In genomic region chr20:44388466-44389023, GRCh38 we compare ENCODE assay signal across 9 cellular contexts. TPM values are rescaled to one million over a fixed set of nuclear protein-coding genes. Genes with fewer than 3 reads are reported as not detected.
DNase-seq lines count a peak whose midpoint lies in the region; ATAC-seq and TF ChIP-seq lines count a peak whose summit lies in the region.
"Had no signal": no experiment of that assay in that cellular context is flagged by ENCODE, and none has a peak within 500 bp of the region (broad histone marks: within the 10 kb centered on the region; RNA-seq: fewer than 3 reads in every experiment).

No MANE protein-coding gene starts in this region.

- no peaks in the 10 kb centered on the region for H3K36me3 Mint-ChIP-seq in naive B cell
- no peaks in the 10 kb centered on the region for H3K36me3 Mint-ChIP-seq in stimulated activated effector memory CD8-positive, alpha-beta T cell treated with anti-CD3 and anti-CD28 coated beads, Interleukin-12 subunit alpha, Interleukin-12 subunit beta, amount 100 ng/mL, for 72 hours

- ATAC-seq in naive B cell (ENCODE audit: low read depth in 2 of 2) (peak; percentile 73 to 77), HG03159 (IDR thresholded peaks at IDR 0.05; ENCODE audit: unreplicated experiment) (no peak)
- ATAC-seq in stimulated activated effector memory CD8-positive, alpha-beta T cell treated with anti-CD3 and anti-CD28 coated beads, Interleukin-12 subunit alpha, Interleukin-12 subunit beta, amount 100 ng/mL, for 72 hours: peak; percentile 90

- H3K27ac Mint-ChIP-seq in naive B cell: peak overlapping the region in 1 of 6 donors; percentile 12
- H3K27ac Mint-ChIP-seq in stimulated activated effector memory CD8-positive, alpha-beta T cell treated with anti-CD3 and anti-CD28 coated beads, Interleukin-12 subunit alpha, Interleukin-12 subunit beta, amount 100 ng/mL, for 72 hours: no peak overlapping the region

- H4K20me1 ChIP-seq in OCI-LY1 (ENCODE audit: insufficient read depth, low read length): no peaks in the 10 kb centered on the region

- no peak overlapping the region for H3K4me2 ChIP-seq in OCI-LY1 (ENCODE audit: low read length)

- DNase-seq in GM03348 (ENCODE audit: low spot score) (peak; percentile 89), HK-2 (ENCODE audit: unreplicated experiment) (peak; percentile 73), esophagus muscularis mucosa (ENCODE audit: extremely low spot score) (no peak), naive B cell (peak; percentile 35)
- DNase-seq in activated CD8-positive, alpha-beta memory T cell treated with anti-CD3 and anti-CD28 coated beads, Interleukin-2, amount 50 U/mL, for 4 hours: peak; percentile 63
- DNase-seq in stimulated activated effector memory CD8-positive, alpha-beta T cell treated with anti-CD3 and anti-CD28 coated beads, Interleukin-12 subunit alpha, Interleukin-12 subunit beta, amount 100 ng/mL, for 72 hours (ENCODE audit: low spot score in 2 of 2): peak; percentile 60 to 80

- no peaks in the 10 kb centered on the region for H3K9me3 Mint-ChIP-seq in naive B cell
- no peaks in the 10 kb centered on the region for H3K9me3 Mint-ChIP-seq in stimulated activated effector memory CD8-positive, alpha-beta T cell treated with anti-CD3 and anti-CD28 coated beads, Interleukin-12 subunit alpha, Interleukin-12 subunit beta, amount 100 ng/mL, for 72 hours

- peak; percentile 87 for TF ChIP-seq CTCF in OCI-LY1 (IDR thresholded peaks at IDR 0.05; ENCODE audit: low read length)
- peak; percentile 49 to 84 (median 64) for TF ChIP-seq CTCF in esophagus muscularis mucosa (IDR thresholded peaks at IDR 0.05)

- no peaks in the 10 kb centered on the region for H3F3A ChIP-seq in OCI-LY1 (ENCODE audit: insufficient read depth, low read length)

- no peak overlapping the region for H3K9ac ChIP-seq in OCI-LY1 (ENCODE audit: low read length)

- H3K27ac ChIP-seq in OCI-LY1 (ENCODE audit: low read depth, low read length, poor library complexity, severe bottlenecking) (no peak overlapping the region), esophagus muscularis mucosa (replicated peaks in 1 of 4) (no peak overlapping the region)

- H3K4me1 ChIP-seq in OCI-LY1 (ENCODE audit: insufficient read depth, low read length, severe bottlenecking): no peaks in the 10 kb centered on the region
- H3K4me1 ChIP-seq in esophagus muscularis mucosa: peaks cover 0 to 9% (median 8%) of the 10 kb centered on the region in 4 donors

- no peaks in the 10 kb centered on the region for H3K36me3 ChIP-seq in OCI-LY1 (ENCODE audit: insufficient read depth, low read length)
- H3K36me3 ChIP-seq in esophagus muscularis mucosa: no peaks in the 10 kb centered on the region

- WGBS in esophagus muscularis mucosa: 12% methylated on average over 7 of the region's 29 CpGs

- intact Hi-C loops in esophagus muscularis mucosa (cut with DNase I): loop anchor here (5.0 to 10.0 kb wide), 5 partner anchors 126 to 346 kb away; partner anchors contain the start of gene OSER1

- H3K4me3 Mint-ChIP-seq in naive B cell: no peak overlapping the region
- no peak overlapping the region for H3K4me3 Mint-ChIP-seq in stimulated activated effector memory CD8-positive, alpha-beta T cell treated with anti-CD3 and anti-CD28 coated beads, Interleukin-12 subunit alpha, Interleukin-12 subunit beta, amount 100 ng/mL, for 72 hours

- H3K4me3 ChIP-seq in OCI-LY1 (ENCODE audit: low read depth, low read length, poor library complexity, severe bottlenecking) (no peak overlapping the region), esophagus muscularis mucosa (peak overlapping the region in 1 of 4 donors; percentile 7)

- no peaks in the 10 kb centered on the region for H3K9me3 ChIP-seq in OCI-LY1 (ENCODE audit: low read length)
- no peaks in the 10 kb centered on the region for H3K9me3 ChIP-seq in esophagus muscularis mucosa

- no peaks in the 10 kb centered on the region for H3K79me2 ChIP-seq in OCI-LY1 (ENCODE audit: insufficient read depth, low read length)

- no peaks in the 10 kb centered on the region for H3K9me2 ChIP-seq in OCI-LY1 (ENCODE audit: low read depth, low read length)

- no peak for TF ChIP-seq POLR2A in esophagus muscularis mucosa (IDR thresholded peaks at IDR 0.05; ENCODE audit: low read depth)

- peaks cover 4 to 51% (median 34%) of the 10 kb centered on the region in 3 donors for H3K27me3 Mint-ChIP-seq in naive B cell

- H3K4me1 Mint-ChIP-seq in naive B cell: peaks cover 11 to 18% (median 13%) of the 10 kb centered on the region in 3 donors
- H3K4me1 Mint-ChIP-seq in stimulated activated effector memory CD8-positive, alpha-beta T cell treated with anti-CD3 and anti-CD28 coated beads, Interleukin-12 subunit alpha, Interleukin-12 subunit beta, amount 100 ng/mL, for 72 hours: peaks cover 11% of the 10 kb centered on the region

- no peaks in the 10 kb centered on the region for H3K27me3 ChIP-seq in OCI-LY1 (ENCODE audit: insufficient read depth, low read length)
- H3K27me3 ChIP-seq in esophagus muscularis mucosa: peaks cover 0 to 55% (median 0%) of the 10 kb centered on the region in 4 donors

- H2AFZ ChIP-seq in OCI-LY1 (ENCODE audit: low read length): no peak overlapping the region

- no peak for TF ChIP-seq EP300 in esophagus muscularis mucosa (IDR thresholded peaks at IDR 0.05)

RNA-seq across cellular contexts. Expression of gene HNF4A, which starts 33.0 kb away (rescaled TPM):
- total RNA-seq in esophagus muscularis mucosa: under 1 TPM in 1 of 4 donors, not detected in 3; 0.63 TPM
- not detected for polyA plus RNA-seq in naive B cell (ENCODE audit: low read depth in 6 of 6)

RNA-seq across cellular contexts. Expression of gene R3HDML, which starts 51.7 kb away (rescaled TPM):
- not detected for total RNA-seq in esophagus muscularis mucosa
- not detected for polyA plus RNA-seq in naive B cell (ENCODE audit: low read depth in 6 of 6)
- polyA plus RNA-seq: esophagus had no signal
